In genomic region chr3:129594907-129595390, GRCh38 we compare ENCODE assay signal across 1 cellular context.
A peak's percentile ranks its signal among the peaks of the same experiment; 100 is the strongest.
TF ChIP-seq lines count a peak whose summit lies in the region.

No MANE protein-coding gene starts in this region.

TF ChIP-seq in HepG2, 621 proteins besides CTCF, POLR2A, EP300 and RAD21 (continued from another document and continues in another):
- TF ChIP-seq, protein P1, sequence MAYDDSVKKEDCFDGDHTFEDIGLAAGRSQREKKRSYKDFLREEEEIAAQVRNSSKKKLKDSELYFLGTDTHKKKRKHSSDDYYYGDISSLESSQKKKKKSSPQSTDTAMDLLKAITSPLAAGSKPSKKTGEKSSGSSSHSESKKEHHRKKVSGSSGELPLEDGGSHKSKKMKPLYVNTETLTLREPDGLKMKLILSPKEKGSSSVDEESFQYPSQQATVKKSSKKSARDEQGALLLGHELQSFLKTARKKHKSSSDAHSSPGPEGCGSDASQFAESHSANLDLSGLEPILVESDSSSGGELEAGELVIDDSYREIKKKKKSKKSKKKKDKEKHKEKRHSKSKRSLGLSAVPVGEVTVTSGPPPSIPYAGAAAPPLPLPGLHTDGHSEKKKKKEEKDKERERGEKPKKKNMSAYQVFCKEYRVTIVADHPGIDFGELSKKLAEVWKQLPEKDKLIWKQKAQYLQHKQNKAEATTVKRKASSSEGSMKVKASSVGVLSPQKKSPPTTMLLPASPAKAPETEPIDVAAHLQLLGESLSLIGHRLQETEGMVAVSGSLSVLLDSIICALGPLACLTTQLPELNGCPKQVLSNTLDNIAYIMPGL (CRISPR knock-in tag; IDR thresholded peaks at IDR 0.05; ENCODE audit: borderline replicate concordance in 1 of 2, low read depth in 1 of 2) = peak in 1 of 2 experiments; percentile 51; a peak in 1 of 4 replicates
- TF ChIP-seq NR2F2 (IDR thresholded peaks at IDR 0.05; ENCODE audit: borderline replicate concordance, low read depth) = peak; percentile 93
- TF ChIP-seq POLR2AphosphoS2 (IDR thresholded peaks at IDR 0.05; ENCODE audit: low read depth, low read length) = no peak
- TF ChIP-seq, protein P2, sequence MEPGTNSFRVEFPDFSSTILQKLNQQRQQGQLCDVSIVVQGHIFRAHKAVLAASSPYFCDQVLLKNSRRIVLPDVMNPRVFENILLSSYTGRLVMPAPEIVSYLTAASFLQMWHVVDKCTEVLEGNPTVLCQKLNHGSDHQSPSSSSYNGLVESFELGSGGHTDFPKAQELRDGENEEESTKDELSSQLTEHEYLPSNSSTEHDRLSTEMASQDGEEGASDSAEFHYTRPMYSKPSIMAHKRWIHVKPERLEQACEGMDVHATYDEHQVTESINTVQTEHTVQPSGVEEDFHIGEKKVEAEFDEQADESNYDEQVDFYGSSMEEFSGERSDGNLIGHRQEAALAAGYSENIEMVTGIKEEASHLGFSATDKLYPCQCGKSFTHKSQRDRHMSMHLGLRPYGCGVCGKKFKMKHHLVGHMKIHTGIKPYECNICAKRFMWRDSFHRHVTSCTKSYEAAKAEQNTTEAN (CRISPR knock-in tag; conservative IDR thresholded peaks at IDR 0.05) = no peak
- TF ChIP-seq, protein P3, sequence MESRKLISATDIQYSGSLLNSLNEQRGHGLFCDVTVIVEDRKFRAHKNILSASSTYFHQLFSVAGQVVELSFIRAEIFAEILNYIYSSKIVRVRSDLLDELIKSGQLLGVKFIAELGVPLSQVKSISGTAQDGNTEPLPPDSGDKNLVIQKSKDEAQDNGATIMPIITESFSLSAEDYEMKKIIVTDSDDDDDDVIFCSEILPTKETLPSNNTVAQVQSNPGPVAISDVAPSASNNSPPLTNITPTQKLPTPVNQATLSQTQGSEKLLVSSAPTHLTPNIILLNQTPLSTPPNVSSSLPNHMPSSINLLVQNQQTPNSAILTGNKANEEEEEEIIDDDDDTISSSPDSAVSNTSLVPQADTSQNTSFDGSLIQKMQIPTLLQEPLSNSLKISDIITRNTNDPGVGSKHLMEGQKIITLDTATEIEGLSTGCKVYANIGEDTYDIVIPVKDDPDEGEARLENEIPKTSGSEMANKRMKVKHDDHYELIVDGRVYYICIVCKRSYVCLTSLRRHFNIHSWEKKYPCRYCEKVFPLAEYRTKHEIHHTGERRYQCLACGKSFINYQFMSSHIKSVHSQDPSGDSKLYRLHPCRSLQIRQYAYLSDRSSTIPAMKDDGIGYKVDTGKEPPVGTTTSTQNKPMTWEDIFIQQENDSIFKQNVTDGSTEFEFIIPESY (CRISPR knock-in tag; IDR thresholded peaks at IDR 0.05) = no peak
- TF ChIP-seq TFAP4 (IDR thresholded peaks at IDR 0.05; ENCODE audit: borderline replicate concordance, low read depth) = peak; percentile 77; the same call in 1 of the 2 replicates
- peak; percentile 50; the same call in 1 of the 2 replicates for TF ChIP-seq KAT8 (CRISPR knock-in tag; IDR thresholded peaks at IDR 0.05)
- TF ChIP-seq ZNF143 (CRISPR knock-in tag; IDR thresholded peaks at IDR 0.05) = peak; percentile 85
- 0 out of 2 replicates have a peak, but pooled peaks have one; percentile 75 for TF ChIP-seq ZNF556 (CRISPR knock-in tag; IDR thresholded peaks at IDR 0.05; ENCODE audit: borderline replicate concordance)
- TF ChIP-seq MEIS2 (CRISPR knock-in tag; IDR thresholded peaks at IDR 0.05) = peak; percentile 73
- TF ChIP-seq, protein P4, sequence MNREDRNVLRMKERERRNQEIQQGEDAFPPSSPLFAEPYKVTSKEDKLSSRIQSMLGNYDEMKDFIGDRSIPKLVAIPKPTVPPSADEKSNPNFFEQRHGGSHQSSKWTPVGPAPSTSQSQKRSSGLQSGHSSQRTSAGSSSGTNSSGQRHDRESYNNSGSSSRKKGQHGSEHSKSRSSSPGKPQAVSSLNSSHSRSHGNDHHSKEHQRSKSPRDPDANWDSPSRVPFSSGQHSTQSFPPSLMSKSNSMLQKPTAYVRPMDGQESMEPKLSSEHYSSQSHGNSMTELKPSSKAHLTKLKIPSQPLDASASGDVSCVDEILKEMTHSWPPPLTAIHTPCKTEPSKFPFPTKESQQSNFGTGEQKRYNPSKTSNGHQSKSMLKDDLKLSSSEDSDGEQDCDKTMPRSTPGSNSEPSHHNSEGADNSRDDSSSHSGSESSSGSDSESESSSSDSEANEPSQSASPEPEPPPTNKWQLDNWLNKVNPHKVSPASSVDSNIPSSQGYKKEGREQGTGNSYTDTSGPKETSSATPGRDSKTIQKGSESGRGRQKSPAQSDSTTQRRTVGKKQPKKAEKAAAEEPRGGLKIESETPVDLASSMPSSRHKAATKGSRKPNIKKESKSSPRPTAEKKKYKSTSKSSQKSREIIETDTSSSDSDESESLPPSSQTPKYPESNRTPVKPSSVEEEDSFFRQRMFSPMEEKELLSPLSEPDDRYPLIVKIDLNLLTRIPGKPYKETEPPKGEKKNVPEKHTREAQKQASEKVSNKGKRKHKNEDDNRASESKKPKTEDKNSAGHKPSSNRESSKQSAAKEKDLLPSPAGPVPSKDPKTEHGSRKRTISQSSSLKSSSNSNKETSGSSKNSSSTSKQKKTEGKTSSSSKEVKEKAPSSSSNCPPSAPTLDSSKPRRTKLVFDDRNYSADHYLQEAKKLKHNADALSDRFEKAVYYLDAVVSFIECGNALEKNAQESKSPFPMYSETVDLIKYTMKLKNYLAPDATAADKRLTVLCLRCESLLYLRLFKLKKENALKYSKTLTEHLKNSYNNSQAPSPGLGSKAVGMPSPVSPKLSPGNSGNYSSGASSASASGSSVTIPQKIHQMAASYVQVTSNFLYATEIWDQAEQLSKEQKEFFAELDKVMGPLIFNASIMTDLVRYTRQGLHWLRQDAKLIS (CRISPR knock-in tag; IDR thresholded peaks at IDR 0.05) = no peak
- no peak for TF ChIP-seq RFX5 (IDR thresholded peaks at IDR 0.05; ENCODE audit: low read depth, low read length)
- peak; percentile 92 for TF ChIP-seq HNRNPL (IDR thresholded peaks at IDR 0.05; ENCODE audit: low read depth, low read length)
- no peak for TF ChIP-seq PBX2 (CRISPR knock-in tag; IDR thresholded peaks at IDR 0.05)
- TF ChIP-seq NAIF1 (CRISPR knock-in tag; IDR thresholded peaks at IDR 0.05; ENCODE audit: borderline replicate concordance) = peak; percentile 51; the same call in 1 of the 2 replicates
- TF ChIP-seq ZNF644 (CRISPR knock-in tag; IDR thresholded peaks at IDR 0.05; ENCODE audit: low read depth) = peak; percentile 72; the same call in 1 of the 2 replicates
- peak; percentile 14; the same call in 1 of the 2 replicates for TF ChIP-seq NFYB (CRISPR knock-in tag; IDR thresholded peaks at IDR 0.05)
- TF ChIP-seq ZSCAN31 (CRISPR knock-in tag; IDR thresholded peaks at IDR 0.05; ENCODE audit: low read depth) = peak; percentile 79
- TF ChIP-seq NFKB2 (CRISPR knock-in tag; IDR thresholded peaks at IDR 0.05; ENCODE audit: borderline replicate concordance) = no peak
- peak; percentile 92 for TF ChIP-seq MED1 (CRISPR knock-in tag; IDR thresholded peaks at IDR 0.05)
- TF ChIP-seq, protein P5, sequence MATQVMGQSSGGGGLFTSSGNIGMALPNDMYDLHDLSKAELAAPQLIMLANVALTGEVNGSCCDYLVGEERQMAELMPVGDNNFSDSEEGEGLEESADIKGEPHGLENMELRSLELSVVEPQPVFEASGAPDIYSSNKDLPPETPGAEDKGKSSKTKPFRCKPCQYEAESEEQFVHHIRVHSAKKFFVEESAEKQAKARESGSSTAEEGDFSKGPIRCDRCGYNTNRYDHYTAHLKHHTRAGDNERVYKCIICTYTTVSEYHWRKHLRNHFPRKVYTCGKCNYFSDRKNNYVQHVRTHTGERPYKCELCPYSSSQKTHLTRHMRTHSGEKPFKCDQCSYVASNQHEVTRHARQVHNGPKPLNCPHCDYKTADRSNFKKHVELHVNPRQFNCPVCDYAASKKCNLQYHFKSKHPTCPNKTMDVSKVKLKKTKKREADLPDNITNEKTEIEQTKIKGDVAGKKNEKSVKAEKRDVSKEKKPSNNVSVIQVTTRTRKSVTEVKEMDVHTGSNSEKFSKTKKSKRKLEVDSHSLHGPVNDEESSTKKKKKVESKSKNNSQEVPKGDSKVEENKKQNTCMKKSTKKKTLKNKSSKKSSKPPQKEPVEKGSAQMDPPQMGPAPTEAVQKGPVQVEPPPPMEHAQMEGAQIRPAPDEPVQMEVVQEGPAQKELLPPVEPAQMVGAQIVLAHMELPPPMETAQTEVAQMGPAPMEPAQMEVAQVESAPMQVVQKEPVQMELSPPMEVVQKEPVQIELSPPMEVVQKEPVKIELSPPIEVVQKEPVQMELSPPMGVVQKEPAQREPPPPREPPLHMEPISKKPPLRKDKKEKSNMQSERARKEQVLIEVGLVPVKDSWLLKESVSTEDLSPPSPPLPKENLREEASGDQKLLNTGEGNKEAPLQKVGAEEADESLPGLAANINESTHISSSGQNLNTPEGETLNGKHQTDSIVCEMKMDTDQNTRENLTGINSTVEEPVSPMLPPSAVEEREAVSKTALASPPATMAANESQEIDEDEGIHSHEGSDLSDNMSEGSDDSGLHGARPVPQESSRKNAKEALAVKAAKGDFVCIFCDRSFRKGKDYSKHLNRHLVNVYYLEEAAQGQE (IDR thresholded peaks at IDR 0.05; ENCODE audit: borderline replicate concordance in 1 of 2, low read depth in 1 of 2, low read length in 2 of 2) = peak in 1 of 2 experiments; percentile 52; a peak in 1 of 4 replicates
- no peak for TF ChIP-seq XRCC5 (optimal IDR thresholded peaks at IDR 0.05; ENCODE audit: low read length)
- 0 out of 2 replicates have a peak, but pooled peaks have one; percentile 62 for TF ChIP-seq ZNF510 (CRISPR knock-in tag; IDR thresholded peaks at IDR 0.05; ENCODE audit: low read depth)
- peak; percentile 36; the same call in 1 of the 2 replicates for TF ChIP-seq PRDM15 (CRISPR knock-in tag; IDR thresholded peaks at IDR 0.05)
- TF ChIP-seq, protein P6, sequence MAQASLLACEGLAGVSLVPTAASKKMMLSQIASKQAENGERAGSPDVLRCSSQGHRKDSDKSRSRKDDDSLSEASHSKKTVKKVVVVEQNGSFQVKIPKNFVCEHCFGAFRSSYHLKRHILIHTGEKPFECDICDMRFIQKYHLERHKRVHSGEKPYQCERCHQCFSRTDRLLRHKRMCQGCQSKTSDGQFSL (CRISPR knock-in tag; IDR thresholded peaks at IDR 0.05) = no peak
- TF ChIP-seq ZNF484 (CRISPR knock-in tag; IDR thresholded peaks at IDR 0.05; ENCODE audit: borderline replicate concordance, low read depth) = no peak
- no peak for TF ChIP-seq NBN (conservative IDR thresholded peaks at IDR 0.05)
- TF ChIP-seq BHLHE40 (IDR thresholded peaks at IDR 0.05; ENCODE audit: low read length) = no peak
- TF ChIP-seq SMAD3 (CRISPR knock-in tag; IDR thresholded peaks at IDR 0.05) = peak; percentile 65; the same call in 1 of the 2 replicates
- peak; percentile 51; the same call in 1 of the 2 replicates for TF ChIP-seq CEBPG (CRISPR knock-in tag; IDR thresholded peaks at IDR 0.05)
